Comparison of ENCODE assay signal across 1 cellular context in genomic region chr1:154969741-154970452, GRCh38.
TF ChIP-seq lines count a peak whose summit lies in the region.

No MANE protein-coding gene starts in this region.

TF ChIP-seq in K562, 482 proteins besides CTCF, POLR2A, EP300 and RAD21:
- no peak for TF ChIP-seq ZNF212 (CRISPR knock-in tag; IDR thresholded peaks at IDR 0.05)
- TF ChIP-seq RBM22 (IDR thresholded peaks at IDR 0.05; ENCODE audit: low read depth, low read length, poor library complexity, severe bottlenecking): peak; percentile 32
- TF ChIP-seq NFRKB (IDR thresholded peaks at IDR 0.05; ENCODE audit: low read depth): no peak
